In genomic region chr14:53964249-53964648, GRCh38 we compare ENCODE assay signal across 17 cellular contexts. TPM values are rescaled to one million over a fixed set of nuclear protein-coding genes. Genes with fewer than 3 reads are reported as not detected.
A peak's percentile ranks its signal among the peaks of the same experiment; 100 is the strongest.
DNase-seq lines count a peak whose midpoint lies in the region; TF ChIP-seq lines count a peak whose summit lies in the region.
"Had no signal": no experiment of that assay in that cellular context is flagged by ENCODE, and none has a peak within 500 bp of the region (broad histone marks: within the 10 kb centered on the region; RNA-seq: fewer than 3 reads in every experiment).

No MANE protein-coding gene starts in this region.

- H3K9ac ChIP-seq in smooth muscle cell (ENCODE audit: low read depth) (no peak overlapping the region), Karpas-422 (ENCODE audit: low read length) (no peak overlapping the region)

- H3K9me2 ChIP-seq in Karpas-422 (replicated peaks; ENCODE audit: insufficient read depth, low read length), result no peaks in the 10 kb centered on the region

- H3K4me3 ChIP-seq in brain microvascular endothelial cell (ENCODE audit: low read depth, low read length) (no peak overlapping the region), smooth muscle cell (peak overlapping the region; percentile 45), Karpas-422 (ENCODE audit: low read length) (no peak overlapping the region), MG63 (no peak overlapping the region)
- H3K4me3 ChIP-seq: HAP-1, SJSA1 had no signal

- in situ Hi-C loops in brain microvascular endothelial cell (cut with HindIII; ENCODE audit: low pct_ligation_motif_present, low sequenced_read_pairs), result no loop called here

- H3K27me3 ChIP-seq in brain microvascular endothelial cell (replicated peaks), result peaks cover 14% of the 10 kb centered on the region
- H3K27me3 ChIP-seq in smooth muscle cell (ENCODE audit: low read depth), result peaks cover 21% of the 10 kb centered on the region
- no peaks in the 10 kb centered on the region; the same call in 1 of the 2 replicates for H3K27me3 ChIP-seq in Karpas-422 (ENCODE audit: low read length)
- H3K27me3 ChIP-seq in MG63, result no peaks in the 10 kb centered on the region; the same call in 1 of the 2 replicates
- H3K27me3 ChIP-seq: upper lobe of left lung had no signal

- peaks cover 5% of the 10 kb centered on the region for H3K4me1 ChIP-seq in smooth muscle cell (ENCODE audit: low read depth)
- H3K4me1 ChIP-seq in Karpas-422 (ENCODE audit: low read length), result no peaks in the 10 kb centered on the region
- H3K4me1 ChIP-seq: BE2C, HAP-1, SJSA1 had no signal

- H4K20me1 ChIP-seq in smooth muscle cell (ENCODE audit: low read depth) (no peaks in the 10 kb centered on the region), Karpas-422 (ENCODE audit: insufficient read depth, low read depth, low read length) (no peaks in the 10 kb centered on the region)

- TF ChIP-seq CTCF in brain microvascular endothelial cell (IDR thresholded peaks at IDR 0.05; ENCODE audit: low read depth, low read length, missing control alignments), result no peak
- no peak for TF ChIP-seq CTCF in smooth muscle cell (IDR thresholded peaks at IDR 0.05; ENCODE audit: borderline replicate concordance, insufficient read depth, poor library complexity, severe bottlenecking)

- H3K36me3 ChIP-seq in brain microvascular endothelial cell (replicated peaks), result no peaks in the 10 kb centered on the region
- H3K36me3 ChIP-seq in smooth muscle cell (ENCODE audit: low read depth), result no peaks in the 10 kb centered on the region
- H3K36me3 ChIP-seq in Karpas-422 (ENCODE audit: insufficient read depth, low read length), result no peaks in the 10 kb centered on the region
- H3K36me3 ChIP-seq in MG63, result no peaks in the 10 kb centered on the region
- H3K36me3 ChIP-seq: BE2C, HAP-1, SJSA1, upper lobe of left lung had no signal

- H3K27ac ChIP-seq in brain microvascular endothelial cell (no peak overlapping the region), smooth muscle cell (ENCODE audit: low read depth) (no peak overlapping the region), Karpas-422 (ENCODE audit: low read length) (no peak overlapping the region)
- H3K27ac ChIP-seq: 22Rv1, SJSA1, upper lobe of left lung had no signal

- H2AFZ ChIP-seq in smooth muscle cell (ENCODE audit: low read depth), result no peak overlapping the region
- no peak overlapping the region for H2AFZ ChIP-seq in Karpas-422 (ENCODE audit: low read length)

- H3K79me2 ChIP-seq in smooth muscle cell (ENCODE audit: low read depth) (no peaks in the 10 kb centered on the region), Karpas-422 (ENCODE audit: low read length) (no peaks in the 10 kb centered on the region)

- H3K4me2 ChIP-seq in smooth muscle cell (peak overlapping the region; percentile 85), Karpas-422 (ENCODE audit: low read depth, low read length, poor library complexity, severe bottlenecking) (no peak overlapping the region)

- 31% methylated on average over 4 of the region's 4 CpGs for WGBS in smooth muscle cell (ENCODE audit: low lambda C conversion rate)

- H3K9me3 ChIP-seq in smooth muscle cell (replicated peaks; ENCODE audit: low read depth) (no peaks in the 10 kb centered on the region), Karpas-422 (ENCODE audit: low read length) (no peaks in the 10 kb centered on the region), MG63 (no peaks in the 10 kb centered on the region)
- H3K9me3 ChIP-seq: BE2C, HAP-1, SJSA1, upper lobe of left lung had no signal

- DNase-seq in DMS53 (lab: John Stamatoyannopoulos, UW), result peak; percentile 27
- no peak for DNase-seq in DMS53 treated with DMSO at 0.1 percent for 48 hours (lab: John Stamatoyannopoulos, UW; ENCODE audit: unreplicated experiment)
- DNase-seq in brain microvascular endothelial cell, result peak; percentile 60
- peak; percentile 47 for DNase-seq in left kidney (ENCODE audit: low read depth, low spot score)
- no peak for DNase-seq in smooth muscle cell (lab: John Stamatoyannopoulos, UW; ENCODE audit: unreplicated experiment)
- no peak for DNase-seq in Karpas-422
- no peak for DNase-seq in cerebellar cortex (ENCODE audit: low spot score)
- DNase-seq in MG63, result no peak
- DNase-seq: activated CD8-positive, alpha-beta memory T cell treated with anti-CD3 and anti-CD28 coated beads for 24 hours; BE2C; NCI-H1694 treated with DMSO at 0.1 percent for 48 hours; stimulated activated naive CD4-positive, alpha-beta T cell treated with Interleukin-2 at 50 U/mL for 16 hours had no signal

- no peaks in the 10 kb centered on the region for H3F3A ChIP-seq in smooth muscle cell (ENCODE audit: low read depth)

RNA-seq across cellular contexts. Expression of gene BMP4, which starts 7.6 kb away (rescaled TPM):
- total RNA-seq in smooth muscle cell, result 30.5 and 33.0 TPM in 2 replicates
- 32.4 and 38.2 TPM in 2 replicates for polyA plus RNA-seq in smooth muscle cell
- not detected in 2 replicates for total RNA-seq in Karpas-422 (2014; rRNA removed; shearing (Covaris generic); ENCODE audit: low replicate concordance)
- total RNA-seq in MG63 (2014; rRNA removed; shearing (Covaris generic); ENCODE audit: low replicate concordance), result 9.3 and 13.5 TPM in 2 replicates
- total RNA-seq: NCI-H460 had no signal

Comparison
In these comparisons a context has a peak if more than half of its experiments do, and no peak if none do; other contexts are left out.
1. DNase-seq: peak in DMS53 (single experiment), brain microvascular endothelial cell (single experiment) and left kidney (single experiment); none in DMS53 treated with DMSO at 0.1 percent for 48 hours (single experiment), smooth muscle cell (single experiment), Karpas-422 (single experiment), cerebellar cortex (single experiment) and MG63 (single experiment).
2. RNA of gene BMP4, which starts 7.6 kb away (total RNA-seq): 30.5 to 33.0 TPM in smooth muscle cell and 9.3 to 13.5 TPM in MG63; not detected in Karpas-422; every median in the first group is over 10 times any median in the second.